Comparison of ENCODE assay signal across 8 cellular contexts in genomic region chr17:7888184-7888920, GRCh38. TPM values are rescaled to one million over a fixed set of nuclear protein-coding genes. Genes with fewer than 3 reads are reported as not detected.
DNase-seq lines count a peak whose midpoint lies in the region; ATAC-seq and TF ChIP-seq lines count a peak whose summit lies in the region.

Gene CHD3, plus strand, starts transcription at chr17:7888789. Its CDS starts 212 bp downstream, at chr17:7889001.

- in situ Hi-C loops in Caki2 (cut with HindIII; ENCODE audit: low pct_unique_long_range_greater_than_20kb, low sequenced_read_pairs) = no loop called here

- H3K4me1 ChIP-seq in foreskin keratinocyte = peaks cover 26% of the 10 kb centered on the region
- H3K4me1 ChIP-seq in ovary (ENCODE audit: insufficient read depth) = peaks cover 18% of the 10 kb centered on the region

- H3K4me3 ChIP-seq in ovary = peak within 1 kb of the TSS; percentile 75

- no peaks in the 10 kb centered on the region for H3K36me3 ChIP-seq in ovary

- H3K27me3 ChIP-seq in foreskin keratinocyte (no peaks in the 10 kb centered on the region), ovary (no peaks in the 10 kb centered on the region)

- 39 to 42% (median 41%) methylated on average over 18 of the region's 18 CpGs for WGBS in ovary, 3 donors

- ATAC-seq in foreskin keratinocyte (peak; percentile 74), GM21723 (IDR thresholded peaks at IDR 0.05; ENCODE audit: unreplicated experiment) (no peak)

- TF ChIP-seq EP300 in ovary (IDR thresholded peaks at IDR 0.05) = no peak

- DNase-seq in Caki2 (ENCODE audit: low read depth) (no peak), NCI-H345 treated with DMSO at 0.1 percent for 48 hours (lab: John Stamatoyannopoulos, UW; ENCODE audit: unreplicated experiment) (peak; percentile 32), foreskin keratinocyte (peak; percentile 54 to 74), ovary (peak in 2 of 5 donors; percentile 33 to 49), 8988T (no peak), pons (ENCODE audit: low spot score) (no peak)
- DNase-seq in activated T-cell treated with anti-CD3 and anti-CD28 coated beads, Interleukin-2, amount 50 U/mL, for 48 hours = peak; percentile 80

- intact Hi-C loops in ovary (cut with DNase I) = no loop called here

- TF ChIP-seq CTCF in foreskin keratinocyte (conservative IDR thresholded peaks at IDR 0.05) = no peak
- no peak for TF ChIP-seq CTCF in ovary (IDR thresholded peaks at IDR 0.05)

- TF ChIP-seq POLR2A in ovary (IDR thresholded peaks at IDR 0.05) = no peak

- H3K9me3 ChIP-seq in ovary = no peaks in the 10 kb centered on the region

- H3K27ac ChIP-seq in foreskin keratinocyte (peak within 1 kb of the TSS; percentile 38), ovary (peak within 1 kb of the TSS; percentile 95 to 98)

RNA-seq across cellular contexts. Expression of gene CHD3, which starts in this region (rescaled TPM):
- total RNA-seq in Caki2 (2014; rRNA removed; shearing (Covaris generic); ENCODE audit: low replicate concordance) = 21.3 and 23.8 TPM in 2 replicates
- total RNA-seq in foreskin keratinocyte = 89.8 and 91.3 TPM in 2 replicates
- polyA plus RNA-seq in foreskin keratinocyte = 66.8 and 76.4 TPM in 2 replicates
- total RNA-seq in ovary = 100 to 1,000 TPM in 4 of 7 donors, 10 to 100 TPM in 3; 65.7 to 145 (median 114) TPM
- 100 to 1,000 TPM in 1 of 2 donors, 10 to 100 TPM in 1; 87.2 to 100 TPM for polyA plus RNA-seq in ovary

Comparison
In these comparisons a context has a peak if more than half of its experiments do, and no peak if none do; other contexts are left out.
1. DNase-seq: peak in NCI-H345 treated with DMSO at 0.1 percent for 48 hours (single experiment), activated T-cell treated with anti-CD3 and anti-CD28 coated beads, Interleukin-2, amount 50 U/mL, for 48 hours (2 of 2) and foreskin keratinocyte (2 of 2); none in Caki2 (single experiment), 8988T (single experiment) and pons (single experiment).